16 cellular contexts compared by ENCODE assay signal in the genomic region with DNA sequence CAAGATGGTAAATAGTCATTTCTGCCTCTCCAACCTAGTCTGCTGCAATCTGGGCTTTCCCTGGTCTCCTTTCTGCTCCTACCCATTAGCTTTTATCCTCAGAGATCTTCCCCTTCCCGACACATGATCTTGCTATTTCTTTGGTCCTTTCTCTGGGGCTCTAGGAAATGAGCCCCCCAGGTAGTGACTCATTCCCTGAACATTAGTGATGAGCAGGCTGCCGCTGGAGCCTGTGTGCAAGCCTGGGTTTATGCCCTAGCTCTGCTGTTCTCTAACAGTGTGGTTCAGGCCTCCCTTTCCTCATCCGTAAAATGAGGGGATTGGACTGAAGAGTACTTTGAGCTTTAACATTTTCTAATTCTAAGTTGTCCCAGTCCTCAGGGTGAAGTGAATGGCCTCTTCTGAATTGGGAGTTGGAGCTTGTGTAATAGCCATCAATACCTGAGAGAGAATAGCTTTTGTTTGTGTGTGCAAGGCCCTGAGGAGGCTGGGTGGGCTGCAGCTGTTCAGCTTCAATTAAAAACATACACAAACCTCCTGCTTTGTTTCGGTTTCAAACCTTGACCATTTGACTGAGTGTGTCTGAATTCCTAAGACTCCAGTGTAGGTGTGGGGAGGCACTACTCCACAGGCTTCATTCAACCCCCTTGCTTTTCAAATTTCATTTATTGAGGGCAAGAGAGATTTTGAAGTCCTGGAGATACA.
DNase-seq lines count a peak whose midpoint lies in the region; ATAC-seq and TF ChIP-seq lines count a peak whose summit lies in the region.
"Had no signal": no experiment of that assay in that cellular context is flagged by ENCODE, and none has a peak within 500 bp of the region (broad histone marks: within the 10 kb centered on the region; RNA-seq: fewer than 3 reads in every experiment).

No MANE protein-coding gene starts in this region.

- DNase-seq in ELR (ENCODE audit: low read depth) (peak; percentile 46), NCI-H1092 treated with DMSO at 0.1 percent for 48 hours (lab: John Stamatoyannopoulos, UW) (peak; percentile 41), RPMI7951 (ENCODE audit: low read depth) (peak; percentile 79), foreskin keratinocyte (peak in 1 of 2 donors; percentile 37), osteoblast (ENCODE audit: insufficient read length, low spot score, missing footprints) (no peak), mesothelial cell of epicardium (ENCODE audit: low spot score in 2 of 2, unreplicated experiment in 2 of 2) (no peak)
- no peak for DNase-seq in stimulated activated CD4-positive, alpha-beta T cell treated with anti-CD3 and anti-CD28 coated beads, Interleukin-4, amount 100 ng/mL, for 4 hours
- DNase-seq: CD8-positive, alpha-beta memory T cell; MV-4-11; NCI-H1417 treated with DMSO at 0.1 percent for 48 hours; NCI-H2029; NCI-H510A treated with DMSO at 0.1 percent for 48 hours; Peyer's patch; SHP77 had no signal

- no peak for TF ChIP-seq CTCF in foreskin keratinocyte (conservative IDR thresholded peaks at IDR 0.05)
- TF ChIP-seq CTCF in osteoblast (IDR thresholded peaks at IDR 0.05; ENCODE audit: extremely low read depth, low read depth, low read length), result no peak
- no peak for TF ChIP-seq CTCF in mesothelial cell of epicardium (IDR thresholded peaks at IDR 0.05; ENCODE audit: unreplicated experiment)

- H3K79me2 ChIP-seq in osteoblast (ENCODE audit: insufficient read depth, low read length), result no peaks in the 10 kb centered on the region

- H2AFZ ChIP-seq in osteoblast (ENCODE audit: low read length), result no peak overlapping the region

- peaks cover 16% of the 10 kb centered on the region for H3K4me1 Mint-ChIP-seq in mesothelial cell of epicardium
- H3K4me1 Mint-ChIP-seq: CD8-positive, alpha-beta memory T cell had no signal

- H3K27me3 Mint-ChIP-seq in mesothelial cell of epicardium (ENCODE audit: low read depth), result no peaks in the 10 kb centered on the region

- H3K9me3 ChIP-seq in osteoblast (ENCODE audit: low read depth, low read length), result no peaks in the 10 kb centered on the region
- H3K9me3 ChIP-seq: Peyer's patch had no signal

- H3K4me3 ChIP-seq in osteoblast (ENCODE audit: insufficient read depth, low read length), result no peak overlapping the region
- H3K4me3 ChIP-seq: BLaER1 treated with 17β-estradiol and CSF1 and Interleukin-3, amounts not matched to agents 10 nM and 100 nM; K562; Peyer's patch had no signal

- H3K27ac ChIP-seq in foreskin keratinocyte (no peak overlapping the region), osteoblast (ENCODE audit: low read depth, low read length) (no peak overlapping the region)
- H3K27ac ChIP-seq: BLaER1 treated with 17β-estradiol and CSF1 and Interleukin-3, amounts not matched to agents 10 nM and 100 nM; Peyer's patch had no signal

- ATAC-seq in foreskin keratinocyte, result peak; percentile 55
- ATAC-seq: K562 had no signal

- no peak overlapping the region for H3K27ac Mint-ChIP-seq in mesothelial cell of epicardium
- H3K27ac Mint-ChIP-seq: CD8-positive, alpha-beta memory T cell had no signal

- no peaks in the 10 kb centered on the region for H3K36me3 ChIP-seq in osteoblast (ENCODE audit: insufficient read depth, low read length)
- H3K36me3 ChIP-seq: BLaER1 treated with 17β-estradiol and CSF1 and Interleukin-3, amounts not matched to agents 10 nM and 100 nM; Peyer's patch had no signal

- peaks cover 4% of the 10 kb centered on the region for H4K20me1 ChIP-seq in osteoblast (ENCODE audit: insufficient read depth, low read length)
- H4K20me1 ChIP-seq: BLaER1 treated with 17β-estradiol and CSF1 and Interleukin-3, amounts not matched to agents 10 nM and 100 nM had no signal

- peaks cover 7% of the 10 kb centered on the region for H3K9me3 Mint-ChIP-seq in mesothelial cell of epicardium
- H3K9me3 Mint-ChIP-seq: CD8-positive, alpha-beta memory T cell had no signal

- H3K4me3 Mint-ChIP-seq in mesothelial cell of epicardium, result no peak overlapping the region
- H3K4me3 Mint-ChIP-seq: CD8-positive, alpha-beta memory T cell had no signal

- H3K27me3 ChIP-seq in foreskin keratinocyte, result no peaks in the 10 kb centered on the region
- H3K27me3 ChIP-seq in osteoblast (ENCODE audit: insufficient read depth, low read length), result no peaks in the 10 kb centered on the region
- H3K27me3 ChIP-seq: Peyer's patch had no signal

- H3K4me2 ChIP-seq in osteoblast (ENCODE audit: insufficient read depth, low read length), result no peak overlapping the region
- H3K4me2 ChIP-seq: BLaER1 treated with 17β-estradiol and CSF1 and Interleukin-3, amounts not matched to agents 10 nM and 100 nM had no signal

- H3K4me1 ChIP-seq in foreskin keratinocyte (no peaks in the 10 kb centered on the region), osteoblast (ENCODE audit: insufficient read depth, low read length) (no peaks in the 10 kb centered on the region)
- H3K4me1 ChIP-seq: BLaER1 treated with 17β-estradiol and CSF1 and Interleukin-3, amounts not matched to agents 10 nM and 100 nM; Peyer's patch had no signal

- H3K36me3 Mint-ChIP-seq in mesothelial cell of epicardium, result no peaks in the 10 kb centered on the region
- H3K36me3 Mint-ChIP-seq: CD8-positive, alpha-beta memory T cell had no signal

Comparison
In these comparisons a context has a peak if more than half of its experiments do, and no peak if none do; other contexts are left out.
1. DNase-seq: peak in ELR (single experiment), NCI-H1092 treated with DMSO at 0.1 percent for 48 hours (single experiment) and RPMI7951 (single experiment); none in stimulated activated CD4-positive, alpha-beta T cell treated with anti-CD3 and anti-CD28 coated beads, Interleukin-4, amount 100 ng/mL, for 4 hours (0 of 2), osteoblast (single experiment) and mesothelial cell of epicardium (0 of 2).